In genomic region chr3:195698325-195699147, GRCh38 we compare ENCODE assay signal across 1 cellular context.
TF ChIP-seq lines count a peak whose summit lies in the region.

No MANE protein-coding gene starts in this region.

TF ChIP-seq in IMR-90, 13 proteins besides CTCF, POLR2A, EP300 and RAD21 (continued from another document):
- TF ChIP-seq USF2 (IDR thresholded peaks at IDR 0.05; ENCODE audit: low read depth, low read length) (no peak), MAZ (IDR thresholded peaks at IDR 0.05; ENCODE audit: borderline replicate concordance, low read depth, low read length) (no peak), CEBPB (IDR thresholded peaks at IDR 0.05; ENCODE audit: low read depth, low read length) (no peak), BHLHE40 (IDR thresholded peaks at IDR 0.05; ENCODE audit: low read depth, low read length) (no peak), MAFK (IDR thresholded peaks at IDR 0.05; ENCODE audit: low read depth, low read length) (no peak), FOS (IDR thresholded peaks at IDR 0.05; ENCODE audit: low read depth, low read length) (no peak), CHD1 (IDR thresholded peaks at IDR 0.05; ENCODE audit: low read depth, low read length) (no peak), RFX5 (IDR thresholded peaks at IDR 0.05; ENCODE audit: low read depth, low read length) (no peak)
